ENCODE assay signal across 8 cellular contexts in genomic region chr4:5033266-5033945, GRCh38. TPM values are rescaled to one million over a fixed set of nuclear protein-coding genes. Genes with fewer than 3 reads are reported as not detected.
DNase-seq lines count a peak whose midpoint lies in the region; ATAC-seq and TF ChIP-seq lines count a peak whose summit lies in the region.

No MANE protein-coding gene starts in this region.

- ATAC-seq in GM18867 (IDR thresholded peaks at IDR 0.05; ENCODE audit: unreplicated experiment) = peak; percentile 32
- peak; percentile 55 to 89 (median 81) for ATAC-seq in heart left ventricle
- no peak for ATAC-seq in HG02884 (IDR thresholded peaks at IDR 0.05; ENCODE audit: unreplicated experiment)

- peak overlapping the region; percentile 41 for H3K27ac ChIP-seq in OCI-LY1 (ENCODE audit: low read depth, low read length, poor library complexity, severe bottlenecking)
- H3K27ac ChIP-seq in heart left ventricle = peak overlapping the region in 7 of 12 donors; percentile 7 to 83 (median 29)
- peak overlapping the region in 5 of 8 donors; percentile 51 to 72 (median 54) for H3K27ac ChIP-seq in spleen

- H4K20me1 ChIP-seq in OCI-LY1 (ENCODE audit: insufficient read depth, low read length) = no peaks in the 10 kb centered on the region

- no peaks in the 10 kb centered on the region for H3K9me2 ChIP-seq in OCI-LY1 (ENCODE audit: low read depth, low read length)

- H3F3A ChIP-seq in OCI-LY1 (ENCODE audit: insufficient read depth, low read length) = no peaks in the 10 kb centered on the region

- 42 to 48% (median 44%) methylated on average over 12 of the region's 12 CpGs for WGBS in heart left ventricle, 4 donors
- WGBS in spleen, 5 donors = 15 to 18% (median 17%) methylated on average over 11 to 12 of the region's 12 CpGs

- no peaks in the 10 kb centered on the region for H3K79me2 ChIP-seq in OCI-LY1 (ENCODE audit: insufficient read depth, low read length)

- peak overlapping the region; percentile 17; the same call in 1 of the 2 replicates for H3K4me2 ChIP-seq in OCI-LY1 (ENCODE audit: low read length)

- TF ChIP-seq CTCF in OCI-LY1 (IDR thresholded peaks at IDR 0.05; ENCODE audit: low read length) (no peak), heart left ventricle (IDR thresholded peaks at IDR 0.05) (no peak), spleen (IDR thresholded peaks at IDR 0.05 in 8 of 11, conservative IDR thresholded peaks at IDR 0.05 in 3 of 11) (no peak)

- no peak overlapping the region for H2AFZ ChIP-seq in OCI-LY1 (ENCODE audit: low read length)

- no peak for TF ChIP-seq POLR2A in heart left ventricle (IDR thresholded peaks at IDR 0.05)
- no peak for TF ChIP-seq POLR2A in spleen (IDR thresholded peaks at IDR 0.05)

- intact Hi-C loops in heart left ventricle (cut with DNase I) = no loop called here
- intact Hi-C loops in spleen (cut with DNase I; ENCODE audit: low total_unique reads) = no loop called here

- H3K9ac ChIP-seq in OCI-LY1 (ENCODE audit: low read length) = no peak overlapping the region

- H3K9me3 ChIP-seq in OCI-LY1 (ENCODE audit: low read length) = no peaks in the 10 kb centered on the region
- no peaks in the 10 kb centered on the region for H3K9me3 ChIP-seq in heart left ventricle
- no peaks in the 10 kb centered on the region for H3K9me3 ChIP-seq in spleen

- peak in 4 of 5 donors; percentile 33 to 55 (median 41) for DNase-seq in heart left ventricle
- peak; percentile 78 for DNase-seq in spleen
- DNase-seq in NCI-H2196 treated with DMSO at 0.1 percent for 48 hours (lab: John Stamatoyannopoulos, UW; ENCODE audit: unreplicated experiment) = no peak
- no peak for DNase-seq in SIG-M5 treated with dmso at 0.1 percent for 504 hours (lab: John Stamatoyannopoulos, UW; ENCODE audit: unreplicated experiment)
- DNase-seq in amniotic stem cell (lab: John Stamatoyannopoulos, UW) = no peak

- H3K36me3 ChIP-seq in OCI-LY1 (ENCODE audit: insufficient read depth, low read length) (no peaks in the 10 kb centered on the region), heart left ventricle (no peaks in the 10 kb centered on the region), spleen (no peaks in the 10 kb centered on the region)

- H3K4me1 ChIP-seq in OCI-LY1 (ENCODE audit: insufficient read depth, low read length, severe bottlenecking) = peaks cover 24% of the 10 kb centered on the region
- H3K4me1 ChIP-seq in heart left ventricle = peaks cover 0 to 48% (median 10%) of the 10 kb centered on the region in 12 donors
- peaks cover 8 to 62% (median 25%) of the 10 kb centered on the region in 6 donors for H3K4me1 ChIP-seq in spleen

- H3K27me3 ChIP-seq in OCI-LY1 (ENCODE audit: insufficient read depth, low read length) = no peaks in the 10 kb centered on the region
- H3K27me3 ChIP-seq in heart left ventricle = no peaks in the 10 kb centered on the region
- H3K27me3 ChIP-seq in spleen (replicated peaks in 1 of 7) = no peaks in the 10 kb centered on the region

- H3K4me3 ChIP-seq in OCI-LY1 (ENCODE audit: low read depth, low read length, poor library complexity, severe bottlenecking) = no peak overlapping the region
- peak overlapping the region in 1 of 12 donors; percentile 27 for H3K4me3 ChIP-seq in heart left ventricle
- H3K4me3 ChIP-seq in spleen = no peak overlapping the region

RNA-seq across cellular contexts. Expression of gene CYTL1, which starts 14.1 kb away (rescaled TPM):
- 1 to 10 TPM in 1 of 9 donors, under 1 TPM in 2, not detected in 6; 0.78 to 2.5 (median 0.93) TPM for total RNA-seq in heart left ventricle
- polyA plus RNA-seq in heart left ventricle = not detected
- 1 to 10 TPM in 4 of 7 donors, not detected in 3; 1.1 to 1.4 (median 1.2) TPM for total RNA-seq in spleen
- under 1 TPM; 0.22 to 0.30 (median 0.30) TPM for polyA plus RNA-seq in spleen

RNA-seq across cellular contexts. Expression of gene STK32B, which starts 17.9 kb away (rescaled TPM):
- 1 to 10 TPM in 2 of 9 donors, under 1 TPM in 7; 0.13 to 2.0 (median 0.27) TPM for total RNA-seq in heart left ventricle
- polyA plus RNA-seq in heart left ventricle = under 1 TPM; 0.08 to 0.14 TPM
- total RNA-seq in spleen = under 1 TPM; 0.26 to 0.87 (median 0.49) TPM
- under 1 TPM; 0.03 to 0.26 (median 0.17) TPM for polyA plus RNA-seq in spleen

Comparison
In these comparisons a context has a peak if more than half of its experiments do, and no peak if none do; other contexts are left out.
1. DNase-seq: peak in heart left ventricle (4 of 5) and spleen (single experiment); none in NCI-H2196 treated with DMSO at 0.1 percent for 48 hours (single experiment), SIG-M5 treated with dmso at 0.1 percent for 504 hours (single experiment) and amniotic stem cell (single experiment).
2. Peak in every context shown above with its lines, with median percentiles within 50 percentile points of each other: H3K27ac ChIP-seq.